8 cellular contexts compared by ENCODE assay signal in genomic region chr10:3171488-3171887, GRCh38. TPM values are rescaled to one million over a fixed set of nuclear protein-coding genes. Genes with fewer than 3 reads are reported as not detected.
DNase-seq lines count a peak whose midpoint lies in the region; ATAC-seq and TF ChIP-seq lines count a peak whose summit lies in the region.
"Not testable (repeated sequence)": the region's sequence is repeated elsewhere in the genome, so short reads cannot be mapped to it uniquely, and the experiment has no call there.

No MANE protein-coding gene starts in this region.

- H3K36me3 Mint-ChIP-seq in activated CD8-positive, alpha-beta T cell treated with anti-CD3 and anti-CD28 coated beads, Interleukin-2, amount 10 ng/mL, durations not matched to agents 7 days and 5 days (ENCODE audit: low read depth): peaks cover 25% of the 10 kb centered on the region

- H3K4me2 ChIP-seq in OCI-LY3 (ENCODE audit: low read length): peak overlapping the region; percentile 85
- H3K4me2 ChIP-seq in mammary epithelial cell (ENCODE audit: insufficient read depth, low read depth, low read length): peak overlapping the region; percentile 94

- not testable (repeated sequence) for DNase-seq in activated CD8-positive, alpha-beta T cell treated with anti-CD3 and anti-CD28 coated beads, Interleukin-2, amount 10 ng/mL, durations not matched to agents 7 days and 5 days; mammary epithelial cell; fibroblast of the aortic adventitia (ENCODE audit: low read depth); retinal pigment epithelial cell (ENCODE audit: low read depth); uterus

- H3K36me3 ChIP-seq in OCI-LY3 (replicated peaks; ENCODE audit: low read depth, low read length) (peaks cover 13% of the 10 kb centered on the region), mammary epithelial cell (ENCODE audit: insufficient read depth, low read length) (peaks cover 24% of the 10 kb centered on the region), mesodermal cell (ENCODE audit: control insufficient read depth, insufficient read depth, low read length) (peaks cover 42% of the 10 kb centered on the region)
- not testable (repeated sequence) for H3K36me3 ChIP-seq in uterus

- not testable (repeated sequence) for H3K9me3 Mint-ChIP-seq in activated CD8-positive, alpha-beta T cell treated with anti-CD3 and anti-CD28 coated beads, Interleukin-2, amount 10 ng/mL, durations not matched to agents 7 days and 5 days (ENCODE audit: insufficient read depth)

- H3K27ac ChIP-seq in OCI-LY3 (ENCODE audit: low read length); mesodermal cell (ENCODE audit: low read depth, low read length, severe bottlenecking): not testable (repeated sequence)
- H3K27ac ChIP-seq in mammary epithelial cell (ENCODE audit: insufficient read depth, low read depth, low read length) (peak overlapping the region; percentile 90), uterus (peak overlapping the region; percentile 74 to 90)

- H3K4me3 Mint-ChIP-seq in activated CD8-positive, alpha-beta T cell treated with anti-CD3 and anti-CD28 coated beads, Interleukin-2, amount 10 ng/mL, durations not matched to agents 7 days and 5 days: peak overlapping the region; percentile 90

- not testable (repeated sequence) for H3K4me1 ChIP-seq in OCI-LY3 (ENCODE audit: low read length); mammary epithelial cell (ENCODE audit: insufficient read depth, low read length); mesodermal cell (ENCODE audit: control insufficient read depth, insufficient read depth, low read length, poor library complexity, severe bottlenecking); uterus

- peak overlapping the region; percentile 79 for H3K9ac ChIP-seq in OCI-LY3 (ENCODE audit: low read length)
- H3K9ac ChIP-seq in mammary epithelial cell (ENCODE audit: insufficient read depth, low read length): peak overlapping the region; percentile 95

- H3K79me2 ChIP-seq in OCI-LY3 (ENCODE audit: low read length) (peaks cover 19% of the 10 kb centered on the region), mammary epithelial cell (ENCODE audit: insufficient read depth, low read length) (peaks cover 50% of the 10 kb centered on the region)

- H3K27me3 Mint-ChIP-seq in activated CD8-positive, alpha-beta T cell treated with anti-CD3 and anti-CD28 coated beads, Interleukin-2, amount 10 ng/mL, durations not matched to agents 7 days and 5 days (ENCODE audit: low read depth): peaks cover 14% of the 10 kb centered on the region

- not testable (repeated sequence) for BruUV-seq in mammary epithelial cell (replicated peaks; lab: Mats Ljungman, UMichigan)

- H3K4me3 ChIP-seq in GM08714 (ENCODE audit: low read length) (peak overlapping the region; percentile 96), OCI-LY3 (ENCODE audit: low read length) (peak overlapping the region; percentile 98), mammary epithelial cell (replicated peaks in 1 of 3; ENCODE audit: insufficient read depth in 1 of 3, low read depth in 2 of 3, low read length in 3 of 3) (peak overlapping the region; percentile 84 to 100 (median 93)), fibroblast of the aortic adventitia (ENCODE audit: low read depth, low read length) (peak overlapping the region; percentile 88), mesodermal cell (ENCODE audit: extremely low read depth, insufficient read depth, low read length, poor library complexity, severe bottlenecking) (peak overlapping the region; percentile 81), retinal pigment epithelial cell (ENCODE audit: low read length) (peak overlapping the region; percentile 74), uterus (peak overlapping the region; percentile 71 to 78)

- H4K20me1 ChIP-seq in OCI-LY3 (ENCODE audit: insufficient read depth, low read length); mammary epithelial cell (ENCODE audit: insufficient read depth, low read length): not testable (repeated sequence)

- POLR2A ChIA-PET in activated CD8-positive, alpha-beta T cell treated with anti-CD3 and anti-CD28 coated beads, Interleukin-2, amount 10 ng/mL, durations not matched to agents 7 days and 5 days (lab: Charles Lee): not testable (repeated sequence)

- ATAC-seq in activated CD8-positive, alpha-beta T cell treated with anti-CD3 and anti-CD28 coated beads, Interleukin-2, amount 10 ng/mL, durations not matched to agents 7 days and 5 days: not testable (repeated sequence)

- WGBS in mammary epithelial cell (ENCODE audit: low coverage, missing lambda C conversion rate): 86% methylated on average over 10 of the region's 11 CpGs
- WGBS in mesodermal cell (ENCODE audit: insufficient coverage in 2 of 2), 2 experiments: 88 to 92% methylated on average over 6 to 7 of the region's 11 CpGs

- not testable (repeated sequence) for H2AFZ ChIP-seq in OCI-LY3 (ENCODE audit: low read depth, low read length); mammary epithelial cell (ENCODE audit: low read depth, low read length)

- H3K9me3 ChIP-seq in OCI-LY3 (ENCODE audit: insufficient read depth, low read length); mammary epithelial cell (replicated peaks; ENCODE audit: insufficient read depth, low read length); mesodermal cell (ENCODE audit: control insufficient read depth, low read length); uterus: not testable (repeated sequence)

- intact Hi-C loops in mammary epithelial cell (cut with micrococcal nuclease); uterus (cut with DNase I; ENCODE audit: low total_unique reads): not testable (repeated sequence)

- TF ChIP-seq POLR2A in uterus (IDR thresholded peaks at IDR 0.05): not testable (repeated sequence)

- dilution Hi-C loops in mammary epithelial cell (cut with HindIII; ENCODE audit: low sequenced_read_pairs): not testable (repeated sequence)

- in situ Hi-C loops in mammary epithelial cell (cut with MboI; ENCODE audit: low sequenced_read_pairs in 2 of 2): not testable (repeated sequence)

- TF ChIP-seq CTCF in OCI-LY3 (IDR thresholded peaks at IDR 0.05; ENCODE audit: low read depth, low read length); mammary epithelial cell (conservative IDR thresholded peaks at IDR 0.05 in 1 of 2, IDR thresholded peaks at IDR 0.05 in 1 of 2; ENCODE audit: extremely low read depth in 1 of 2, insufficient read depth in 1 of 2, low read depth in 1 of 2, low read length in 2 of 2); fibroblast of the aortic adventitia (IDR thresholded peaks at IDR 0.05; ENCODE audit: insufficient read depth, low read length); retinal pigment epithelial cell (conservative IDR thresholded peaks at IDR 0.05; ENCODE audit: low read depth, low read length); uterus (IDR thresholded peaks at IDR 0.05): not testable (repeated sequence)

- H3K4me1 Mint-ChIP-seq in activated CD8-positive, alpha-beta T cell treated with anti-CD3 and anti-CD28 coated beads, Interleukin-2, amount 10 ng/mL, durations not matched to agents 7 days and 5 days (ENCODE audit: low read depth): peaks cover 14% of the 10 kb centered on the region

- H3K27ac Mint-ChIP-seq in activated CD8-positive, alpha-beta T cell treated with anti-CD3 and anti-CD28 coated beads, Interleukin-2, amount 10 ng/mL, durations not matched to agents 7 days and 5 days: not testable (repeated sequence)

- CTCF ChIA-PET in activated CD8-positive, alpha-beta T cell treated with anti-CD3 and anti-CD28 coated beads, Interleukin-2, amount 10 ng/mL, durations not matched to agents 7 days and 5 days (lab: Charles Lee); mammary epithelial cell (lab: Charles Lee; ENCODE audit: low non-redundant PET): not testable (repeated sequence)

- peaks cover 14% of the 10 kb centered on the region for H3K27me3 ChIP-seq in OCI-LY3 (ENCODE audit: low read depth, low read length)
- not testable (repeated sequence) for H3K27me3 ChIP-seq in mammary epithelial cell (ENCODE audit: insufficient read depth, low read length); uterus

RNA-seq across cellular contexts. Expression of gene PITRM1, which starts 1.1 kb away (rescaled TPM):
- 10 to 100 TPM; 47.5 TPM for total RNA-seq in activated CD8-positive, alpha-beta T cell treated with anti-CD3 and anti-CD28 coated beads, Interleukin-2, amount 10 ng/mL, durations not matched to agents 7 days and 5 days
- 100 to 1,000 TPM in 1 of 2 donors, 10 to 100 TPM in 1; 99.0 to 127 TPM for total RNA-seq in mammary epithelial cell
- polyA plus RNA-seq in mammary epithelial cell: 71.5 TPM
- polyA minus RNA-seq in mammary epithelial cell: 118 TPM
- 29.7 and 110 TPM in 2 replicates for total RNA-seq in fibroblast of the aortic adventitia (ENCODE audit: low replicate concordance)
- polyA plus RNA-seq in mesodermal cell (2013, experiment 1 of 2): 49.5 TPM
- 49.9 TPM for polyA plus RNA-seq in mesodermal cell (2013, experiment 2 of 2)
- 10 to 100 TPM; 37.4 to 100.0 (median 51.4) TPM for total RNA-seq in uterus
